Comparison of ENCODE assay signal across 8 cellular contexts in the genomic region with DNA sequence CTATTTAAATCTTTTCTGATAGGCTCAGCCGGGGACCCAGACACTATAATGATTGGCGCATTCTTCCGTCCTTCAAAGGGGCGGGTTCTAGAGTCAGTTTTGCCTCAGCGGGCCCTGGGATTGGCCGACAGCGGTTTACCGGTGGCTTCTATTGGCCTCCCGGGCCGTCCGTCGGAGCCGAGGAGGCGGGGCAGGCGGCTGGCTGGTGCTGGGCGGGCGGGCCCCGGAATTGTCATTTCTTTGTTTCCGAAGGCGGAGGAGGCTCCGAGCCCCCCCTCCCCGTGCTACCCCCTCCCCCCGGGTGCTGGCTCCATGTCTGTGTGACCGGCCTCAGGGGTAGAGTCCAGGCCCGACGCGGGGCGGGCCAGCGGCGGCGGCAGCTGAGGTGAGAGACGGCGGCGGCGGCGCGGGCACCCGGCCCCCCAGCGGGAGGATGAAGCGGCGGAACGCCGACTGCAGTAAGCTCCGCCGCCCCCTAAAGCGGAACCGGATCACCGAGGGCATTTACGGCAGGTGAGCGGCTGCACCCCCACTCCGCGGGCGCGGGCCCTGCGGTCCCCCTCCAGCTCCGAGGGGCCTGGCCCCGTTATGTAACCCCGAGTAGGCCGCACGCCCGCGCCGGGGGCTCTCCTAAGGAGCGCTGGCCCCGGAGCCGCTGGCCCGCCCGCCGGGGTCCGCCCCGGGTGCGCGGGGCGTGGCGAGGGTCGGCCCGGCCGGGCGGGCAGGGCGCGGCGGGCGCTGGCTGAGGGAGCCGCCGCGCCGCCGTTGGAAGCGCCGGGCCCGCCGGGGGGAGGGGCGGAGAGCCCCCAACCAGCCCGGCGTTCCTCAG. TPM values are rescaled to one million over a fixed set of nuclear protein-coding genes. Genes with fewer than 3 reads are reported as not detected.
A peak's percentile ranks its signal among the peaks of the same experiment; 100 is the strongest.
DNase-seq lines count a peak whose midpoint lies in the region; ATAC-seq and TF ChIP-seq lines count a peak whose summit lies in the region.

A gene with protein sequence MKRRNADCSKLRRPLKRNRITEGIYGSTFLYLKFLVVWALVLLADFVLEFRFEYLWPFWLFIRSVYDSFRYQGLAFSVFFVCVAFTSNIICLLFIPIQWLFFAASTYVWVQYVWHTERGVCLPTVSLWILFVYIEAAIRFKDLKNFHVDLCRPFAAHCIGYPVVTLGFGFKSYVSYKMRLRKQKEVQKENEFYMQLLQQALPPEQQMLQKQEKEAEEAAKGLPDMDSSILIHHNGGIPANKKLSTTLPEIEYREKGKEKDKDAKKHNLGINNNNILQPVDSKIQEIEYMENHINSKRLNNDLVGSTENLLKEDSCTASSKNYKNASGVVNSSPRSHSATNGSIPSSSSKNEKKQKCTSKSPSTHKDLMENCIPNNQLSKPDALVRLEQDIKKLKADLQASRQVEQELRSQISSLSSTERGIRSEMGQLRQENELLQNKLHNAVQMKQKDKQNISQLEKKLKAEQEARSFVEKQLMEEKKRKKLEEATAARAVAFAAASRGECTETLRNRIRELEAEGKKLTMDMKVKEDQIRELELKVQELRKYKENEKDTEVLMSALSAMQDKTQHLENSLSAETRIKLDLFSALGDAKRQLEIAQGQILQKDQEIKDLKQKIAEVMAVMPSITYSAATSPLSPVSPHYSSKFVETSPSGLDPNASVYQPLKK (plus strand): TSS at position 232 of the 829 bp plus-strand sequence. CDS start 202 bp downstream, at position 434.

- peak within 1 kb of the TSS; percentile 93 for H3K27ac ChIP-seq in neutrophil

- no peaks in the 10 kb centered on the region for H3K27me3 ChIP-seq in neutrophil

- H3K36me3 ChIP-seq in neutrophil, result peaks cover 5% of the 10 kb centered on the region

- H3K4me3 Mint-ChIP-seq in activated naive CD4-positive, alpha-beta T cell treated with anti-CD3 and anti-CD28 coated beads, Interleukin-2, amount 50 U/mL, for 24 hours, result peak within 1 kb of the TSS; percentile 97

- no peaks in the 10 kb centered on the region for H3K9me3 Mint-ChIP-seq in activated naive CD4-positive, alpha-beta T cell treated with anti-CD3 and anti-CD28 coated beads, Interleukin-2, amount 50 U/mL, for 24 hours

- ATAC-seq in HG02610 (IDR thresholded peaks at IDR 0.05; ENCODE audit: unreplicated experiment), result peak; percentile 87

- DNase-seq in GM04503 (ENCODE audit: low read depth) (peak; percentile 79), NCI-H1092 treated with DMSO at 0.1 percent for 48 hours (lab: John Stamatoyannopoulos, UW) (peak; percentile 99), SKM-1 (lab: John Stamatoyannopoulos, UW; ENCODE audit: unreplicated experiment) (peak; percentile 91), germinal center (ENCODE audit: low spot score) (peak; percentile 98)

- H3K4me1 ChIP-seq in neutrophil (ENCODE audit: control insufficient read depth in 1 of 2, insufficient read depth in 1 of 2, low read depth in 1 of 2, low read length in 1 of 2), result peaks cover 21 to 25% of the 10 kb centered on the region in 2 experiments

- peak within 1 kb of the TSS; percentile 86 to 100 for H3K4me3 ChIP-seq in neutrophil (ENCODE audit: low read depth in 1 of 2, low read length in 1 of 2)

- no peaks in the 10 kb centered on the region for H3K36me3 Mint-ChIP-seq in activated naive CD4-positive, alpha-beta T cell treated with anti-CD3 and anti-CD28 coated beads, Interleukin-2, amount 50 U/mL, for 24 hours

- H3K4me1 Mint-ChIP-seq in activated naive CD4-positive, alpha-beta T cell treated with anti-CD3 and anti-CD28 coated beads, Interleukin-2, amount 50 U/mL, for 24 hours, result peaks cover 52% of the 10 kb centered on the region

- peak within 1 kb of the TSS; percentile 100 for H3K27ac Mint-ChIP-seq in activated naive CD4-positive, alpha-beta T cell treated with anti-CD3 and anti-CD28 coated beads, Interleukin-2, amount 50 U/mL, for 24 hours

- no peaks in the 10 kb centered on the region for H3K27me3 Mint-ChIP-seq in activated naive CD4-positive, alpha-beta T cell treated with anti-CD3 and anti-CD28 coated beads, Interleukin-2, amount 50 U/mL, for 24 hours

- H3K9me3 ChIP-seq in neutrophil, result no peaks in the 10 kb centered on the region

- TF ChIP-seq CTCF in neutrophil (IDR thresholded peaks at IDR 0.05) (peak; percentile 40), subcutaneous adipose tissue (IDR thresholded peaks at IDR 0.05; ENCODE audit: low read depth) (no peak)

RNA-seq across cellular contexts. Expression of the gene that starts here (rescaled TPM):
- total RNA-seq in subcutaneous adipose tissue, result 10 to 100 TPM; 13.0 to 19.7 (median 16.3) TPM

Comparison
In these comparisons a context has a peak if more than half of its experiments do, and no peak if none do; other contexts are left out.
1. Peak in every context shown above with its lines: DNase-seq, ATAC-seq, H3K4me3 ChIP-seq and H3K27ac ChIP-seq.